9 cellular contexts compared by ENCODE assay signal in genomic region chrX:77447339-77448149, GRCh38. TPM values are rescaled to one million over a fixed set of nuclear protein-coding genes. Genes with fewer than 3 reads are reported as not detected.
A peak's percentile ranks its signal among the peaks of the same experiment; 100 is the strongest.
DNase-seq lines count a peak whose midpoint lies in the region; TF ChIP-seq lines count a peak whose summit lies in the region.
"Had no signal": no experiment of that assay in that cellular context is flagged by ENCODE, and none has a peak within 500 bp of the region (broad histone marks: within the 10 kb centered on the region; RNA-seq: fewer than 3 reads in every experiment).

Gene FGF16, plus strand, starts transcription at chrX:77447389. Its CDS starts 286 bp downstream, at chrX:77447675.

- no peaks in the 10 kb centered on the region for H3K36me3 ChIP-seq in Peyer's patch
- H3K36me3 ChIP-seq: adrenal gland had no signal

- CTCF ChIA-PET in AG04450 (lab: Charles Lee), result no interaction called here

- TF ChIP-seq POLR2A in Peyer's patch (IDR thresholded peaks at IDR 0.05), result no peak

- H3K4me1 ChIP-seq in Peyer's patch, result no peaks in the 10 kb centered on the region

- DNase-seq in AG04450 (ENCODE audit: low read depth, low spot score), result no peak
- no peak for DNase-seq in Peyer's patch
- no peak for DNase-seq in epithelial cell of esophagus (ENCODE audit: low read depth)
- DNase-seq in nephron progenitor cell, result peak; percentile 33
- no peak for DNase-seq in GM19240 (ENCODE audit: insufficient read length, low spot score)
- DNase-seq in NCI-H748 (lab: John Stamatoyannopoulos, UW; ENCODE audit: unreplicated experiment), result no peak
- DNase-seq in nucleus accumbens (lab: John Stamatoyannopoulos, UW), result no peak
- no peak for DNase-seq in AG08395 (ENCODE audit: low spot score)

- H3K36me3 Mint-ChIP-seq in nephron progenitor cell (ENCODE audit: low read depth), result no peaks in the 10 kb centered on the region

- H3K9me3 ChIP-seq in AG04450 (ENCODE audit: control insufficient read depth, insufficient read depth, low read length) (no peaks in the 10 kb centered on the region), Peyer's patch (no peaks in the 10 kb centered on the region)
- H3K9me3 ChIP-seq: adrenal gland had no signal

- H3K27me3 ChIP-seq in AG04450 (ENCODE audit: control insufficient read depth, insufficient read depth, low read length) (peaks cover 3% of the 10 kb centered on the region), Peyer's patch (no peaks in the 10 kb centered on the region)

- H3K27me3 Mint-ChIP-seq in nephron progenitor cell (ENCODE audit: low read depth, poor library complexity), result peaks cover 69% of the 10 kb centered on the region

- H3K9me3 Mint-ChIP-seq in nephron progenitor cell, result peaks cover 52% of the 10 kb centered on the region

- peak within 1 kb of the TSS; percentile 79 for H3K4me3 Mint-ChIP-seq in nephron progenitor cell

- POLR2A ChIA-PET in AG04450 (lab: Yijun Ruan, JAX), result no interaction called here

- H3K4me1 Mint-ChIP-seq in nephron progenitor cell, result peaks cover 9% of the 10 kb centered on the region

- H3K4me3 ChIP-seq in AG04450 (ENCODE audit: low read depth, low read length) (peak within 1 kb of the TSS; percentile 36), Peyer's patch (peak within 1 kb of the TSS; percentile 7 to 46 (median 32)), epithelial cell of esophagus (ENCODE audit: low read length) (peak within 1 kb of the TSS; percentile 21)

- no peak within 1 kb of the TSS for H3K27ac Mint-ChIP-seq in nephron progenitor cell

- TF ChIP-seq CTCF in AG04450 (IDR thresholded peaks at IDR 0.05; ENCODE audit: low read depth, low read length) (no peak), Peyer's patch (IDR thresholded peaks at IDR 0.05) (no peak), epithelial cell of esophagus (IDR thresholded peaks at IDR 0.05; ENCODE audit: insufficient read depth, low read depth, low read length, missing control alignments) (no peak), nephron progenitor cell (IDR thresholded peaks at IDR 0.05) (no peak)

- no peak within 1 kb of the TSS for H3K27ac ChIP-seq in AG04450 (ENCODE audit: low read depth, low read length)
- H3K27ac ChIP-seq in Peyer's patch, result no peak within 1 kb of the TSS
- H3K27ac ChIP-seq: adrenal gland had no signal

RNA-seq across cellular contexts. Expression of gene FGF16, which starts in this region (rescaled TPM):
- not detected in 2 replicates for polyA plus RNA-seq in AG04450 (2011; rRNA removed)
- polyA minus RNA-seq in AG04450 (2011; rRNA and poly(A)+ RNA removed), result not detected in 2 replicates
- not detected for total RNA-seq in Peyer's patch
- polyA plus RNA-seq: adrenal gland had no signal
